In the genomic region with DNA sequence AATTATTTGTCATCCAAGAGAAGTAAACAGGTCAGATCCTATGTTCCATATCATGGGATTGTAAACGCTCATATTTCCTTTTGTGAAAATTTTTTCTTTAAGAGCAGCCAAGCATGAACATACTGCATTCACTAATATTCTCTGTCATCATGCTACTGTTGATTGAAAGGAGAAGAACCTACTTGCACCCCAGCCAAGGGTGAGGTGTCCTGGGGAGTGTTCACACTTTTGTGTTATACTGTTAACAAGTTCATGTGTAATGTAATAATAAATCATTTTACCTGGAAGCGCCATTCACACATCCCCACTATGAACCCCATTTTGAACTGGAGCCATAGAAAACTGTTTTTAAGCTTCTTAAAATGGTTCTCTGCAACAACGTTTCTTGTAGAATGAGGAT, we compare ENCODE assay signal across 1 cellular context.
TF ChIP-seq lines count a peak whose summit lies in the region.

No MANE protein-coding gene starts in this region.

TF ChIP-seq in HCT116, 20 proteins besides CTCF, POLR2A, EP300 and RAD21:
- no peak for TF ChIP-seq ZBTB33 (IDR thresholded peaks at IDR 0.05; ENCODE audit: extremely low read depth, insufficient replicate concordance, low read length)
TF ChIP-seq in HCT116: peak in this region for 0.
